1 cellular context compared by ENCODE assay signal in genomic region chr16:4780235-4780634, GRCh38.
A peak's percentile ranks its signal among the peaks of the same experiment; 100 is the strongest.
TF ChIP-seq lines count a peak whose summit lies in the region.

No MANE protein-coding gene starts in this region.

TF ChIP-seq in HepG2, 621 proteins besides CTCF, POLR2A, EP300 and RAD21:
- TF ChIP-seq HNF4A (CRISPR knock-in tag; IDR thresholded peaks at IDR 0.05) = no peak
- TF ChIP-seq ZBTB40 (IDR thresholded peaks at IDR 0.05) = peak; percentile 92
- TF ChIP-seq ZBTB40 (CRISPR knock-in tag; IDR thresholded peaks at IDR 0.05) = peak; percentile 98
- no peak for TF ChIP-seq ZNF672 (CRISPR knock-in tag; IDR thresholded peaks at IDR 0.05)
- TF ChIP-seq PRPF4 (IDR thresholded peaks at IDR 0.05; ENCODE audit: low read depth, low read length, poor library complexity, severe bottlenecking) = no peak
- TF ChIP-seq FOSL2 (CRISPR knock-in tag; IDR thresholded peaks at IDR 0.05) = peak; percentile 63
- TF ChIP-seq, protein P1, sequence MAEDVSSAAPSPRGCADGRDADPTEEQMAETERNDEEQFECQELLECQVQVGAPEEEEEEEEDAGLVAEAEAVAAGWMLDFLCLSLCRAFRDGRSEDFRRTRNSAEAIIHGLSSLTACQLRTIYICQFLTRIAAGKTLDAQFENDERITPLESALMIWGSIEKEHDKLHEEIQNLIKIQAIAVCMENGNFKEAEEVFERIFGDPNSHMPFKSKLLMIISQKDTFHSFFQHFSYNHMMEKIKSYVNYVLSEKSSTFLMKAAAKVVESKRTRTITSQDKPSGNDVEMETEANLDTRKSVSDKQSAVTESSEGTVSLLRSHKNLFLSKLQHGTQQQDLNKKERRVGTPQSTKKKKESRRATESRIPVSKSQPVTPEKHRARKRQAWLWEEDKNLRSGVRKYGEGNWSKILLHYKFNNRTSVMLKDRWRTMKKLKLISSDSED (CRISPR knock-in tag; IDR thresholded peaks at IDR 0.05) = no peak
- peak; percentile 76 for TF ChIP-seq ZBTB21 (CRISPR knock-in tag; IDR thresholded peaks at IDR 0.05)
- no peak for TF ChIP-seq ZNF564 (CRISPR knock-in tag; IDR thresholded peaks at IDR 0.05)
- TF ChIP-seq RBM39 (IDR thresholded peaks at IDR 0.05; ENCODE audit: low read depth, low read length, poor library complexity, severe bottlenecking) = no peak
- 0 out of 2 replicates have a peak, but pooled peaks have one; percentile 38 for TF ChIP-seq CREB1 (IDR thresholded peaks at IDR 0.05)
- 0 out of 2 replicates have a peak, but pooled peaks have one; percentile 37 for TF ChIP-seq CREB1 (CRISPR knock-in tag; IDR thresholded peaks at IDR 0.05)
- TF ChIP-seq, protein P2, sequence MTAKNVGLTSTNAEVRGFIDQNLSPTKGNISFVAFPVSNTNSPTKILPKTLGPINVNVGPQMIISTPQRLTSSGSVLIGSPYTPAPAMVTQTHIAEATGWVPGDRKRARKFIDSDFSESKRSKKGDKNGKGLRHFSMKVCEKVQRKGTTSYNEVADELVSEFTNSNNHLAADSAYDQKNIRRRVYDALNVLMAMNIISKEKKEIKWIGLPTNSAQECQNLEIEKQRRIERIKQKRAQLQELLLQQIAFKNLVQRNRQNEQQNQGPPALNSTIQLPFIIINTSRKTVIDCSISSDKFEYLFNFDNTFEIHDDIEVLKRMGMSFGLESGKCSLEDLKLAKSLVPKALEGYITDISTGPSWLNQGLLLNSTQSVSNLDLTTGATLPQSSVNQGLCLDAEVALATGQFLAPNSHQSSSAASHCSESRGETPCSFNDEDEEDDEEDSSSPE (CRISPR knock-in tag; IDR thresholded peaks at IDR 0.05) = no peak
- no peak for TF ChIP-seq ZNF251 (CRISPR knock-in tag; IDR thresholded peaks at IDR 0.05)
- TF ChIP-seq ZNF580 (CRISPR knock-in tag; IDR thresholded peaks at IDR 0.05; ENCODE audit: borderline replicate concordance, low read depth) = no peak
- TF ChIP-seq, protein P3, sequence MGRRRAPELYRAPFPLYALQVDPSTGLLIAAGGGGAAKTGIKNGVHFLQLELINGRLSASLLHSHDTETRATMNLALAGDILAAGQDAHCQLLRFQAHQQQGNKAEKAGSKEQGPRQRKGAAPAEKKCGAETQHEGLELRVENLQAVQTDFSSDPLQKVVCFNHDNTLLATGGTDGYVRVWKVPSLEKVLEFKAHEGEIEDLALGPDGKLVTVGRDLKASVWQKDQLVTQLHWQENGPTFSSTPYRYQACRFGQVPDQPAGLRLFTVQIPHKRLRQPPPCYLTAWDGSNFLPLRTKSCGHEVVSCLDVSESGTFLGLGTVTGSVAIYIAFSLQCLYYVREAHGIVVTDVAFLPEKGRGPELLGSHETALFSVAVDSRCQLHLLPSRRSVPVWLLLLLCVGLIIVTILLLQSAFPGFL (CRISPR knock-in tag; IDR thresholded peaks at IDR 0.05) = no peak
- TF ChIP-seq HDAC1 (CRISPR knock-in tag; IDR thresholded peaks at IDR 0.05) = no peak
- TF ChIP-seq ZNF3 (CRISPR knock-in tag; IDR thresholded peaks at IDR 0.05) = no peak
- no peak for TF ChIP-seq IKZF5 (CRISPR knock-in tag; IDR thresholded peaks at IDR 0.05)
- TF ChIP-seq TCF7L2 (IDR thresholded peaks at IDR 0.05; ENCODE audit: low read depth, low read length) = no peak
- no peak for TF ChIP-seq LCORL (IDR thresholded peaks at IDR 0.05)
- no peak for TF ChIP-seq LCORL (CRISPR knock-in tag; IDR thresholded peaks at IDR 0.05)
- TF ChIP-seq SNAI1 (CRISPR knock-in tag; IDR thresholded peaks at IDR 0.05; ENCODE audit: borderline replicate concordance) = no peak
- no peak for TF ChIP-seq ZNF264 (CRISPR knock-in tag; IDR thresholded peaks at IDR 0.05)
- TF ChIP-seq ZNF431 (CRISPR knock-in tag; IDR thresholded peaks at IDR 0.05; ENCODE audit: borderline replicate concordance, low read depth) = no peak
- TF ChIP-seq THAP11 (CRISPR knock-in tag; IDR thresholded peaks at IDR 0.05) = 0 out of 2 replicates have a peak, but pooled peaks have one; percentile 18
- no peak for TF ChIP-seq ZSCAN20 (CRISPR knock-in tag; IDR thresholded peaks at IDR 0.05; ENCODE audit: borderline replicate concordance)
